8 cellular contexts compared by ENCODE assay signal in the genomic region with DNA sequence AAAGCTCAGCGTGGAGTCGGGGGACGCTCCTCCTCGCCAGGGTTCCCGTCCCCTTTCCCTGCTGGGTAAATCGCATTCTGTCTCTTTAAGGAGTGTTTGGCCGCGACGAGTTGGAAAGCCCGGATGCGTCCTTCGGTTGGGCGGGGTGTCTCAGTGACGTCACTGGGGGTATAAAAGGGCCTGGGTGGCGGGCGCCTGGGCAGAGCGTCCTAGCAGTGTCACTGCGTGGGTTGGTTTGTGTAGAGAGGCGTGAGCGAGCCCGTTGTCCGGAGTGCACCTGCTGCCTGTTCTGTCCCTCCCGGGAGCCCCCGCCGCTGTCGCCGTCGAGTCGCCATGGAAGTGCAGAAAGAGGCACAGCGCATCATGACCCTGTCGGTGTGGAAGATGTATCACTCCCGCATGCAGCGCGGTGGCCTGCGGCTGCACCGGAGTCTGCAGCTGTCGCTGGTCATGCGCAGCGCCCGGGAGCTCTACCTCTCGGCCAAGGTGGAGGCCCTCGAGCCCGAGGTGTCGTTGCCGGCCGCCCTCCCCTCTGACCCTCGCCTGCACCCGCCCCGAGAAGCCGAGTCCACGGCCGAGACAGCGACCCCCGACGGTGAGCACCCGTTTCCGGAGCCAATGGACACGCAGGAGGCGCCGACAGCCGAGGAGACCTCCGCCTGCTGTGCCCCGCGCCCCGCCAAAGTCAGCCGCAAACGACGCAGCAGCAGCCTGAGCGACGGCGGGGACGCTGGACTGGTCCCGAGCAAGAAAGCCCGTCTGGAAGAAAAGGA. TPM values are rescaled to one million over a fixed set of nuclear protein-coding genes. Genes with fewer than 3 reads are reported as not detected.
DNase-seq lines count a peak whose midpoint lies in the region; ATAC-seq and TF ChIP-seq lines count a peak whose summit lies in the region.

No MANE protein-coding gene starts in this region.

- H3K4me2 ChIP-seq in Loucy (ENCODE audit: low read depth, low read length, poor library complexity, severe bottlenecking) = peak overlapping the region; percentile 85

- H3K4me3 Mint-ChIP-seq in activated T-helper 17 cell treated with anti-CD3 and anti-CD28 coated beads, Interleukin-2, amount 50 U/mL, for 72 hours = peak overlapping the region; percentile 99
- H3K4me3 Mint-ChIP-seq in naive thymus-derived CD4-positive, alpha-beta T cell = peak overlapping the region; percentile 94 to 100 (median 98)
- H3K4me3 Mint-ChIP-seq in stimulated activated memory B cell treated with anti-CD40 and anti-IgM and Interleukin-4, amounts not matched to agents 10 μg/mL and 1 μg/mL and 100 μg/mL, for 72 hours = peak overlapping the region; percentile 95

- no peaks in the 10 kb centered on the region for H3K9me2 ChIP-seq in Loucy (replicated peaks; ENCODE audit: low read depth, low read length)

- peaks cover 17% of the 10 kb centered on the region for H3K4me1 Mint-ChIP-seq in activated T-helper 17 cell treated with anti-CD3 and anti-CD28 coated beads, Interleukin-2, amount 50 U/mL, for 72 hours
- H3K4me1 Mint-ChIP-seq in naive thymus-derived CD4-positive, alpha-beta T cell = peaks cover 22 to 60% (median 33%) of the 10 kb centered on the region in 7 donors
- H3K4me1 Mint-ChIP-seq in stimulated activated memory B cell treated with anti-CD40 and anti-IgM and Interleukin-4, amounts not matched to agents 10 μg/mL and 1 μg/mL and 100 μg/mL, for 72 hours = peaks cover 44% of the 10 kb centered on the region

- H3K27me3 Mint-ChIP-seq in activated T-helper 17 cell treated with anti-CD3 and anti-CD28 coated beads, Interleukin-2, amount 50 U/mL, for 72 hours = no peaks in the 10 kb centered on the region
- H3K27me3 Mint-ChIP-seq in naive thymus-derived CD4-positive, alpha-beta T cell = peaks cover 0 to 17% (median 0%) of the 10 kb centered on the region in 5 donors
- H3K27me3 Mint-ChIP-seq in stimulated activated memory B cell treated with anti-CD40 and anti-IgM and Interleukin-4, amounts not matched to agents 10 μg/mL and 1 μg/mL and 100 μg/mL, for 72 hours = no peaks in the 10 kb centered on the region

- peak overlapping the region; percentile 95 for H3K9ac ChIP-seq in Loucy (ENCODE audit: low read depth, low read length, poor library complexity, severe bottlenecking)

- peak overlapping the region; percentile 99 for H3K27ac Mint-ChIP-seq in activated T-helper 17 cell treated with anti-CD3 and anti-CD28 coated beads, Interleukin-2, amount 50 U/mL, for 72 hours
- peak overlapping the region; percentile 97 to 100 (median 99) for H3K27ac Mint-ChIP-seq in naive thymus-derived CD4-positive, alpha-beta T cell
- H3K27ac Mint-ChIP-seq in stimulated activated memory B cell treated with anti-CD40 and anti-IgM and Interleukin-4, amounts not matched to agents 10 μg/mL and 1 μg/mL and 100 μg/mL, for 72 hours = peak overlapping the region; percentile 92

- H3K27ac ChIP-seq in RWPE1 = peak overlapping the region; percentile 100
- peak overlapping the region; percentile 96 for H3K27ac ChIP-seq in naive thymus-derived CD4-positive, alpha-beta T cell (ENCODE audit: low read depth, low read length)

- H2AFZ ChIP-seq in Loucy (ENCODE audit: low read length) = 0 out of 2 replicates have a peak overlapping the region, but pooled peaks have one; percentile 35

- H3K27me3 ChIP-seq in Loucy (ENCODE audit: insufficient read depth, low read length, poor library complexity, severe bottlenecking) = peaks cover 13% of the 10 kb centered on the region
- H3K27me3 ChIP-seq in naive thymus-derived CD4-positive, alpha-beta T cell (ENCODE audit: control insufficient read depth in 2 of 2, insufficient read depth in 2 of 2, low read length in 2 of 2) = no peaks in the 10 kb centered on the region

- CTCF ChIA-PET in RWPE1 (lab: Yijun Ruan, JAX) = interaction anchor here (1.0 to 1.5 kb wide), 2 partner anchors 36 to 188 kb away, joined by 3 to 7 read pairs; no protein-coding TSS in a partner anchor
- CTCF ChIA-PET in naive thymus-derived CD4-positive, alpha-beta T cell (lab: Charles Lee) = interaction anchor here (0.6 to 1.8 kb wide), 9 partner anchors 14 to 789 kb away, joined by 3 to 11 read pairs (median 3); no protein-coding TSS in a partner anchor

- no peaks in the 10 kb centered on the region for H3K9me3 Mint-ChIP-seq in activated T-helper 17 cell treated with anti-CD3 and anti-CD28 coated beads, Interleukin-2, amount 50 U/mL, for 72 hours
- H3K9me3 Mint-ChIP-seq in naive thymus-derived CD4-positive, alpha-beta T cell = peaks cover 0 to 25% (median 0%) of the 10 kb centered on the region in 11 donors
- no peaks in the 10 kb centered on the region for H3K9me3 Mint-ChIP-seq in stimulated activated memory B cell treated with anti-CD40 and anti-IgM and Interleukin-4, amounts not matched to agents 10 μg/mL and 1 μg/mL and 100 μg/mL, for 72 hours

- peaks cover 31% of the 10 kb centered on the region for H3K4me1 ChIP-seq in Loucy (ENCODE audit: insufficient read depth, low read length, poor library complexity, severe bottlenecking)
- peaks cover 22 to 27% of the 10 kb centered on the region in 2 donors for H3K4me1 ChIP-seq in naive thymus-derived CD4-positive, alpha-beta T cell (ENCODE audit: control insufficient read depth in 2 of 2, insufficient read depth in 2 of 2, low read length in 2 of 2)

- H4K20me1 ChIP-seq in Loucy (ENCODE audit: insufficient read depth, low read length, poor library complexity, severe bottlenecking) = peaks cover 24% of the 10 kb centered on the region

- DNase-seq in COLO668 (lab: John Stamatoyannopoulos, UW; ENCODE audit: unreplicated experiment) (peak; percentile 93), RWPE1 (ENCODE audit: low spot score) (peak; percentile 94), fibroblast of gingiva (ENCODE audit: low read depth) (peak; percentile 94)
- peak; percentile 93 to 99 (median 96) for DNase-seq in naive thymus-derived CD4-positive, alpha-beta T cell

- H3K79me2 ChIP-seq in Loucy (ENCODE audit: insufficient read depth, low read length) = peaks cover 67% of the 10 kb centered on the region

- H3F3A ChIP-seq in Loucy (ENCODE audit: low read depth) = peaks cover 15% of the 10 kb centered on the region

- POLR2A ChIA-PET in RWPE1 (lab: Yijun Ruan, JAX; ENCODE audit: low non-redundant PET) = interaction anchor here (0.6 to 2.2 kb wide), 5 partner anchors 11 to 301 kb away, joined by 3 to 18 read pairs (median 5); a partner anchor contains a TSS
- POLR2A ChIA-PET in naive thymus-derived CD4-positive, alpha-beta T cell (lab: Charles Lee) = interaction anchor here (0.6 to 3.9 kb wide), 31 partner anchors 10 to 635 kb away, joined by 3 to 117 read pairs (median 7); a partner anchor contains a TSS

- intact Hi-C loops in naive thymus-derived CD4-positive, alpha-beta T cell (cut with micrococcal nuclease) = loop anchor here (1.0 to 10.0 kb wide), 14 partner anchors 10 to 1364 kb away; a partner anchor contains a TSS

- H3K36me3 ChIP-seq in Loucy (ENCODE audit: insufficient read depth, low read length) = 0 out of 2 replicates have a peak, but pooled peaks cover 4% of the 10 kb centered on the region
- H3K36me3 ChIP-seq in naive thymus-derived CD4-positive, alpha-beta T cell (ENCODE audit: control insufficient read depth in 2 of 3, insufficient read depth in 3 of 3, low read length in 3 of 3) = peaks cover 0 to 41% (median 6%) of the 10 kb centered on the region in 3 experiments

- ATAC-seq in GM21576 (IDR thresholded peaks at IDR 0.05; ENCODE audit: unreplicated experiment) = peak; percentile 21
- peak; percentile 41 for ATAC-seq in activated T-helper 17 cell treated with anti-CD3 and anti-CD28 coated beads, Interleukin-2, amount 50 U/mL, for 72 hours (replicated peaks)
- peak; percentile 49 for ATAC-seq in naive thymus-derived CD4-positive, alpha-beta T cell
- ATAC-seq in stimulated activated memory B cell treated with anti-CD40 and anti-IgM and Interleukin-4, amounts not matched to agents 10 μg/mL and 1 μg/mL and 100 μg/mL, for 72 hours = peak; percentile 49

- H3K4me3 ChIP-seq in Loucy (ENCODE audit: low read length, poor library complexity, severe bottlenecking) = peak overlapping the region; percentile 98
- peak overlapping the region; percentile 96 for H3K4me3 ChIP-seq in naive thymus-derived CD4-positive, alpha-beta T cell (ENCODE audit: low read length)

- H3K36me3 Mint-ChIP-seq in activated T-helper 17 cell treated with anti-CD3 and anti-CD28 coated beads, Interleukin-2, amount 50 U/mL, for 72 hours (ENCODE audit: low read depth) = peaks cover 65% of the 10 kb centered on the region
- peaks cover 12 to 34% (median 20%) of the 10 kb centered on the region in 5 donors for H3K36me3 Mint-ChIP-seq in naive thymus-derived CD4-positive, alpha-beta T cell
- peaks cover 24% of the 10 kb centered on the region for H3K36me3 Mint-ChIP-seq in stimulated activated memory B cell treated with anti-CD40 and anti-IgM and Interleukin-4, amounts not matched to agents 10 μg/mL and 1 μg/mL and 100 μg/mL, for 72 hours

- TF ChIP-seq CTCF in Loucy (conservative IDR thresholded peaks at IDR 0.05; ENCODE audit: low read length) (peak; percentile 55), RWPE1 (conservative IDR thresholded peaks at IDR 0.05; ENCODE audit: low read depth) (peak; percentile 49)

- no peaks in the 10 kb centered on the region for H3K9me3 ChIP-seq in Loucy (ENCODE audit: insufficient read depth, low read depth, low read length)
- H3K9me3 ChIP-seq in naive thymus-derived CD4-positive, alpha-beta T cell (ENCODE audit: control insufficient read depth in 2 of 3, low read length in 3 of 3) = no peaks in the 10 kb centered on the region

RNA-seq across cellular contexts. Expression of a gene that starts 2.8 kb away (rescaled TPM):
- 100 to 1,000 TPM in 1 of 2 donors, 10 to 100 TPM in 1; 85.9 to 140 TPM for total RNA-seq in activated T-helper 17 cell treated with anti-CD3 and anti-CD28 coated beads, Interleukin-2, amount 50 U/mL, for 72 hours
- 100 to 1,000 TPM; 135 to 558 (median 246) TPM for total RNA-seq in naive thymus-derived CD4-positive, alpha-beta T cell
- 100 to 1,000 TPM; 121 to 139 TPM for polyA plus RNA-seq in naive thymus-derived CD4-positive, alpha-beta T cell

RNA-seq across cellular contexts. Expression of a gene that starts 2.9 kb away (rescaled TPM):
- 10 to 100 TPM; 76.4 to 91.3 TPM for total RNA-seq in activated T-helper 17 cell treated with anti-CD3 and anti-CD28 coated beads, Interleukin-2, amount 50 U/mL, for 72 hours
- total RNA-seq in naive thymus-derived CD4-positive, alpha-beta T cell = 10 to 100 TPM; 42.6 to 76.2 (median 68.5) TPM
- 10 to 100 TPM; 45.9 to 63.7 TPM for polyA plus RNA-seq in naive thymus-derived CD4-positive, alpha-beta T cell

RNA-seq across cellular contexts. Expression of a gene that starts 35.0 kb away (rescaled TPM):
- 10 to 100 TPM; 70.8 to 80.6 TPM for total RNA-seq in activated T-helper 17 cell treated with anti-CD3 and anti-CD28 coated beads, Interleukin-2, amount 50 U/mL, for 72 hours
- 10 to 100 TPM; 18.0 to 72.7 (median 22.4) TPM for total RNA-seq in naive thymus-derived CD4-positive, alpha-beta T cell
- polyA plus RNA-seq in naive thymus-derived CD4-positive, alpha-beta T cell = 1 to 10 TPM; 1.7 to 2.0 TPM

RNA-seq across cellular contexts. Expression of a gene that starts 36.5 kb away (rescaled TPM):
- 10 to 100 TPM; 66.4 to 83.2 TPM for total RNA-seq in activated T-helper 17 cell treated with anti-CD3 and anti-CD28 coated beads, Interleukin-2, amount 50 U/mL, for 72 hours
- 10 to 100 TPM; 64.2 to 96.4 (median 87.8) TPM for total RNA-seq in naive thymus-derived CD4-positive, alpha-beta T cell
- 10 to 100 TPM; 22.6 to 36.3 TPM for polyA plus RNA-seq in naive thymus-derived CD4-positive, alpha-beta T cell

RNA-seq across cellular contexts. Expression of a gene that starts 50.4 kb away (rescaled TPM):
- 1 to 10 TPM; 1.1 to 1.6 TPM for total RNA-seq in activated T-helper 17 cell treated with anti-CD3 and anti-CD28 coated beads, Interleukin-2, amount 50 U/mL, for 72 hours
- 10 to 100 TPM in 1 of 5 experiments, 1 to 10 TPM in 4; 4.6 to 22.6 (median 7.8) TPM for total RNA-seq in naive thymus-derived CD4-positive, alpha-beta T cell
- polyA plus RNA-seq in naive thymus-derived CD4-positive, alpha-beta T cell = 1 to 10 TPM; 2.4 to 2.9 TPM

Comparison
In these comparisons a context has a peak if more than half of its experiments do, and no peak if none do; other contexts are left out.
1. Peak in every context shown above with its lines: DNase-seq, ATAC-seq, H3K4me3 ChIP-seq and H3K27ac ChIP-seq.